22 cellular contexts compared by ENCODE assay signal in genomic region chr3:195754141-195754540, GRCh38. TPM values are rescaled to one million over a fixed set of nuclear protein-coding genes. Genes with fewer than 3 reads are reported as not detected.
DNase-seq lines count a peak whose midpoint lies in the region; ATAC-seq and TF ChIP-seq lines count a peak whose summit lies in the region.
"Had no signal": no experiment of that assay in that cellular context is flagged by ENCODE, and none has a peak within 500 bp of the region (broad histone marks: within the 10 kb centered on the region; RNA-seq: fewer than 3 reads in every experiment).

No MANE protein-coding gene starts in this region.

- peaks cover 0 to 21% (median 10%) of the 10 kb centered on the region in 6 donors for H3K4me1 ChIP-seq in spleen
- H3K4me1 ChIP-seq: A549 had no signal

- intact Hi-C loops in left cardiac atrium (cut with DNase I) (no loop called here), left ventricle myocardium superior (cut with micrococcal nuclease) (no loop called here), spleen (cut with DNase I; ENCODE audit: low total_unique reads) (no loop called here)

- ATAC-seq in left cardiac atrium (no peak), left ventricle myocardium superior (no peak), left lobe of liver (peak; percentile 14)
- ATAC-seq: A549, HCT116, PC-3 had no signal

- H3K27ac ChIP-seq in KOPT-K1 (ENCODE audit: low read depth, low read length, poor library complexity, severe bottlenecking) (peak overlapping the region; percentile 63), spleen (no peak overlapping the region)
- H3K27ac ChIP-seq: A549 had no signal

- WGBS in spleen, 5 donors: 94 to 98% (median 95%) methylated on average over 16 to 19 of the region's 19 CpGs

- H3K27me3 ChIP-seq in spleen (replicated peaks in 1 of 7): peaks cover 0 to 49% (median 0%) of the 10 kb centered on the region in 7 donors

- no peak for TF ChIP-seq CTCF in spleen (IDR thresholded peaks at IDR 0.05 in 8 of 11, conservative IDR thresholded peaks at IDR 0.05 in 3 of 11)

- H3K36me3 ChIP-seq in KOPT-K1 (ENCODE audit: insufficient read depth, low read length) (peaks cover 4% of the 10 kb centered on the region; the same call in 1 of the 2 replicates), spleen (no peaks in the 10 kb centered on the region)

- no peak overlapping the region for H3K4me3 ChIP-seq in spleen
- H3K4me3 ChIP-seq: A549 had no signal

- no peak for TF ChIP-seq POLR2A in spleen (IDR thresholded peaks at IDR 0.05)

- DNase-seq in left cardiac atrium (peak; percentile 14), left ventricle myocardium superior (no peak), left lobe of liver (ENCODE audit: low spot score) (no peak), spleen (peak; percentile 65), SHP77 (lab: John Stamatoyannopoulos, UW) (no peak), NCI-H2107 treated with DMSO at 0.1 percent for 48 hours (lab: John Stamatoyannopoulos, UW; ENCODE audit: unreplicated experiment) (no peak), kidney tubule cell (ENCODE audit: low spot score) (no peak)
- DNase-seq: Calu3, DMS79 treated with DMSO at 0.1 percent for 48 hours, GOT3, Karpas-422, NCI-H1092, NCI-H1417 treated with DMSO at 0.1 percent for 48 hours, NCI-H2081, NCI-H226, NCI-H510A treated with DMSO at 0.1 percent for 48 hours, PC-3 had no signal

- H3K9me3 ChIP-seq in KOPT-K1 (ENCODE audit: insufficient read depth, low read length, poor library complexity, severe bottlenecking): no peaks in the 10 kb centered on the region
- H3K9me3 ChIP-seq in spleen: no peaks in the 10 kb centered on the region
- H3K9me3 ChIP-seq: A549 had no signal

RNA-seq across cellular contexts. Expression of gene MUC20, which starts 33.4 kb away (rescaled TPM):
- 1 to 10 TPM; 1.8 to 4.7 TPM for total RNA-seq in left cardiac atrium
- total RNA-seq in left ventricle myocardium superior: 3.6 TPM
- total RNA-seq in left lobe of liver: 29.6 TPM
- total RNA-seq in spleen: 10 to 100 TPM in 1 of 7 donors, 1 to 10 TPM in 6; 1.8 to 13.6 (median 3.2) TPM
- 1 to 10 TPM in 2 of 3 donors, under 1 TPM in 1; 0.38 to 5.4 (median 3.3) TPM for polyA plus RNA-seq in spleen
- total RNA-seq: SK-MEL-5 had no signal

RNA-seq across cellular contexts. Expression of gene MUC4, which starts 57.6 kb away (rescaled TPM):
- total RNA-seq in left cardiac atrium (not detected), left ventricle myocardium superior (not detected), left lobe of liver (0.08 TPM), spleen (not detected)
- under 1 TPM in 2 of 3 donors, not detected in 1; 0.02 to 0.03 TPM for polyA plus RNA-seq in spleen
- total RNA-seq: HT-29, PC-3, SK-MEL-5 had no signal

Comparison
In these comparisons a context has a peak if more than half of its experiments do, and no peak if none do; other contexts are left out.
1. DNase-seq: peak in left cardiac atrium (single experiment) and spleen (single experiment); none in left ventricle myocardium superior (single experiment), left lobe of liver (single experiment), SHP77 (0 of 2), NCI-H2107 treated with DMSO at 0.1 percent for 48 hours (single experiment) and kidney tubule cell (single experiment).